In genomic region chr15:41493205-41493901, GRCh38 we compare ENCODE assay signal across 8 cellular contexts. TPM values are rescaled to one million over a fixed set of nuclear protein-coding genes. Genes with fewer than 3 reads are reported as not detected.
DNase-seq lines count a peak whose midpoint lies in the region; ATAC-seq and TF ChIP-seq lines count a peak whose summit lies in the region.

Gene ITPKA, plus strand, starts transcription at chr15:41493874. Its CDS starts 54 bp downstream, at chr15:41493928.

- peak within 1 kb of the TSS; percentile 100 for H3K4me2 ChIP-seq in OCI-LY1 (ENCODE audit: low read length)

- peaks cover 53 to 81% (median 74%) of the 10 kb centered on the region in 3 donors for H3K27me3 Mint-ChIP-seq in CD14-positive monocyte (ENCODE audit: low read depth in 3 of 3)
- H3K27me3 Mint-ChIP-seq in natural killer cell treated with Interleukin-12 subunit alpha and Interleukin-12 subunit beta and Interleukin-15 and Interleukin-18, amount 100 ng/mL, for 72 hours: peaks cover 32 to 33% of the 10 kb centered on the region in 2 donors

- peak within 1 kb of the TSS; percentile 66 for H3K9ac ChIP-seq in OCI-LY1 (ENCODE audit: low read length)

- H3K27ac ChIP-seq in OCI-LY1 (ENCODE audit: low read depth, low read length, poor library complexity, severe bottlenecking): no peak within 1 kb of the TSS

- peaks cover 0 to 22% (median 4%) of the 10 kb centered on the region in 7 donors for H3K9me3 Mint-ChIP-seq in CD14-positive monocyte
- H3K9me3 Mint-ChIP-seq in natural killer cell treated with Interleukin-12 subunit alpha and Interleukin-12 subunit beta and Interleukin-15 and Interleukin-18, amount 100 ng/mL, for 72 hours: no peaks in the 10 kb centered on the region

- H3K4me1 ChIP-seq in OCI-LY1 (ENCODE audit: insufficient read depth, low read length, severe bottlenecking): peaks cover 29% of the 10 kb centered on the region

- peak within 1 kb of the TSS; percentile 86 to 92 for H3K4me3 Mint-ChIP-seq in CD14-positive monocyte
- peak within 1 kb of the TSS; percentile 82 for H3K4me3 Mint-ChIP-seq in natural killer cell treated with Interleukin-12 subunit alpha and Interleukin-12 subunit beta and Interleukin-15 and Interleukin-18, amount 100 ng/mL, for 72 hours

- TF ChIP-seq CTCF in CD14-positive monocyte (IDR thresholded peaks at IDR 0.05): no peak
- TF ChIP-seq CTCF in OCI-LY1 (IDR thresholded peaks at IDR 0.05; ENCODE audit: low read length): no peak

- no peaks in the 10 kb centered on the region for H3K79me2 ChIP-seq in OCI-LY1 (ENCODE audit: insufficient read depth, low read length)

- H3K4me1 Mint-ChIP-seq in CD14-positive monocyte: peaks cover 20% of the 10 kb centered on the region
- peaks cover 18 to 22% of the 10 kb centered on the region in 2 donors for H3K4me1 Mint-ChIP-seq in natural killer cell treated with Interleukin-12 subunit alpha and Interleukin-12 subunit beta and Interleukin-15 and Interleukin-18, amount 100 ng/mL, for 72 hours (ENCODE audit: low read depth in 2 of 2)

- intact Hi-C loops in CD14-positive monocyte (cut with micrococcal nuclease): no loop called here

- ATAC-seq in GM19328 (IDR thresholded peaks at IDR 0.05; ENCODE audit: unreplicated experiment) (peak; percentile 67), HG03457 (IDR thresholded peaks at IDR 0.05; ENCODE audit: unreplicated experiment) (peak; percentile 47), esophagus mucosa (peak; percentile 35)
- peak; percentile 83 to 91 for ATAC-seq in natural killer cell treated with Interleukin-12 subunit alpha and Interleukin-12 subunit beta and Interleukin-15 and Interleukin-18, amount 100 ng/mL, for 72 hours

- H4K20me1 ChIP-seq in OCI-LY1 (ENCODE audit: insufficient read depth, low read length): no peaks in the 10 kb centered on the region

- H3K4me3 ChIP-seq in OCI-LY1 (ENCODE audit: low read depth, low read length, poor library complexity, severe bottlenecking): peak within 1 kb of the TSS; percentile 80

- DNase-seq in CD14-positive monocyte (ENCODE audit: low spot score) (no peak), activated T-cell treated with anti-CD3 and anti-CD28 coated beads for 48 hours (ENCODE audit: low read depth) (peak; percentile 90)
- DNase-seq in natural killer cell treated with Interleukin-12 subunit alpha and Interleukin-12 subunit beta and Interleukin-15 and Interleukin-18, amount 100 ng/mL, for 72 hours (ENCODE audit: low spot score): peak; percentile 90
- peak; percentile 90 for DNase-seq in stimulated activated naive CD4-positive, alpha-beta T cell treated with Interleukin-2 at 50 U/mL for 16 hours (lab: John Stamatoyannopoulos, UW)

- H3K27ac Mint-ChIP-seq in CD14-positive monocyte: no peak within 1 kb of the TSS
- no peak within 1 kb of the TSS for H3K27ac Mint-ChIP-seq in natural killer cell treated with Interleukin-12 subunit alpha and Interleukin-12 subunit beta and Interleukin-15 and Interleukin-18, amount 100 ng/mL, for 72 hours

- H2AFZ ChIP-seq in OCI-LY1 (ENCODE audit: low read length): peak within 1 kb of the TSS; percentile 94; the same call in 1 of the 2 replicates

- H3K36me3 Mint-ChIP-seq in CD14-positive monocyte: peaks cover 4 to 7% of the 10 kb centered on the region in 2 donors
- no peaks in the 10 kb centered on the region for H3K36me3 Mint-ChIP-seq in natural killer cell treated with Interleukin-12 subunit alpha and Interleukin-12 subunit beta and Interleukin-15 and Interleukin-18, amount 100 ng/mL, for 72 hours

- no peaks in the 10 kb centered on the region for H3K9me3 ChIP-seq in OCI-LY1 (ENCODE audit: low read length)

- H3K36me3 ChIP-seq in OCI-LY1 (ENCODE audit: insufficient read depth, low read length): no peaks in the 10 kb centered on the region

- H3K9me2 ChIP-seq in OCI-LY1 (ENCODE audit: low read depth, low read length): no peaks in the 10 kb centered on the region

- H3K27me3 ChIP-seq in OCI-LY1 (ENCODE audit: insufficient read depth, low read length): peaks cover 11% of the 10 kb centered on the region

- H3F3A ChIP-seq in OCI-LY1 (ENCODE audit: insufficient read depth, low read length): no peaks in the 10 kb centered on the region

RNA-seq across cellular contexts. Expression of gene ITPKA, which starts in this region (rescaled TPM):
- not detected for polyA plus RNA-seq in CD14-positive monocyte
- total RNA-seq in esophagus mucosa: 0.16 TPM
- total RNA-seq in natural killer cell treated with Interleukin-12 subunit alpha and Interleukin-12 subunit beta and Interleukin-15 and Interleukin-18, amount 100 ng/mL, for 72 hours: under 1 TPM in 1 of 2 donors, not detected in 1; 0.22 TPM

Comparison
In these comparisons a context has a peak if more than half of its experiments do, and no peak if none do; other contexts are left out.
1. Peak in ATAC-seq in esophagus mucosa; RNA of the gene not detected or under 1 TPM.
2. Peak in DNase-seq and ATAC-seq in natural killer cell treated with Interleukin-12 subunit alpha and Interleukin-12 subunit beta and Interleukin-15 and Interleukin-18, amount 100 ng/mL, for 72 hours; RNA of the gene not detected or under 1 TPM.
3. ATAC-seq: peak in every context shown above with its lines; median percentile 87 in natural killer cell treated with Interleukin-12 subunit alpha and Interleukin-12 subunit beta and Interleukin-15 and Interleukin-18, amount 100 ng/mL, for 72 hours; 67 in GM19328; 47 in HG03457; 35 in esophagus mucosa.